ENCODE assay signal across 25 cellular contexts in genomic region chr12:102847131-102847530, GRCh38.
"Had no signal": no experiment of that assay in that cellular context is flagged by ENCODE, and none has a peak within 500 bp of the region (broad histone marks: within the 10 kb centered on the region; RNA-seq: fewer than 3 reads in every experiment).

No MANE protein-coding gene starts in this region.

- FAIRE-seq: kidney, TTC549 had no signal

- H3K4me3 ChIP-seq: left lung, lung, smooth muscle cell, stomach, suprapubic skin, transverse colon, vagina had no signal

- H3K36me3 ChIP-seq: left lung, stomach, suprapubic skin, transverse colon, vagina had no signal

- H3K9me3 ChIP-seq: left lung, stomach, suprapubic skin, transverse colon, vagina had no signal

- H3K4me2 ChIP-seq: smooth muscle cell had no signal

- H3K27me3 ChIP-seq: foreskin keratinocyte, left lung, suprapubic skin, transverse colon, vagina had no signal

- H3K27ac ChIP-seq: foreskin keratinocyte, left lung, stomach, suprapubic skin, transverse colon, vagina had no signal

- ATAC-seq: activated CD4-positive, alpha-beta T cell treated with anti-CD3 and anti-CD28 coated beads for 36 hours; foreskin keratinocyte; left lung; naive thymus-derived CD4-positive, alpha-beta T cell; sciatic nerve; stimulated activated memory B cell treated with anti-CD40 and anti-IgM and Interleukin-4, amounts not matched to agents 10 μg/mL and 1 μg/mL and 100 μg/mL, for 72 hours had no signal

- H3K4me1 ChIP-seq: foreskin keratinocyte, left lung, stomach, suprapubic skin, transverse colon, vagina had no signal

- DNase-seq: activated B cell treated with CpG ODN at 0.5 μM for 24 hours; activated CD4-positive, alpha-beta memory T cell treated with anti-CD3 and anti-CD28 coated beads for 36 hours; activated CD4-positive, alpha-beta T cell treated with anti-CD3 and anti-CD28 coated beads for 36 hours; activated effector memory CD4-positive, alpha-beta T cell treated with Interleukin-2 at 50 U/mL for 16 hours; activated naive CD4-positive, alpha-beta T cell treated with anti-CD3 and anti-CD28 coated beads, Interleukin-2, amount 10 ng/mL, durations not matched to agents 7 days and 5 days; activated T-cell treated with anti-CD3 and anti-CD28 coated beads, Interleukin-2, amount 50 U/mL, for 48 hours; central memory CD4-positive, alpha-beta T cell; dermis blood vessel endothelial cell; effector CD8-positive, alpha-beta T cell; erythroblast; kidney; left lung; naive thymus-derived CD4-positive, alpha-beta T cell; occipital lobe; stimulated activated CD4-positive, alpha-beta T cell treated with anti-CD3 and anti-CD28 coated beads, Interleukin-15, amount 100 ng/mL, for 24 hours; stomach; transverse colon had no signal
